Comparison of ENCODE assay signal across 23 cellular contexts in the genomic region with DNA sequence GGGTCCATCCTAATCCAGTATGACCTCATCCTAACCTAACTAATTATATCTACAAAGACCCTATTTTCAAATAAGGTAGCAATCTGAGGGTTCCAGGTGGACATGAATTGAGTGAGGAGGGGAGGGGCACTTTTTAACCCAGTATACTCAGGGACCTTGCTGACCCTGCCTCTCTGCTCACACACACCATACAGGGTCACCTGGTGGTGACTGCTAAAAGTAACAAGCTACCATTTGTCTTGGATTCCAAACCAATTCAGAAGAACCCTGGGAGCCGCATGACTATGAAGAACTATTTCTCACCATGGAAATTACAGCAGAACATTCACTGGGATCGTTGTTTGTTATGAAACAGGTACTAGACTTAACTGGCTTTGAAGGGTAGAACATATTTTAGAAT.
"Had no signal": no experiment of that assay in that cellular context is flagged by ENCODE, and none has a peak within 500 bp of the region (broad histone marks: within the 10 kb centered on the region; RNA-seq: fewer than 3 reads in every experiment).

No MANE protein-coding gene starts in this region.

- H3K9me3 Mint-ChIP-seq: natural killer cell treated with Interleukin-12 subunit alpha and Interleukin-12 subunit beta and Interleukin-15 and Interleukin-18, amount 100 ng/mL, for 72 hours; stimulated activated naive B cell treated with anti-CD40 and anti-IgM and Interleukin-4, amounts not matched to agents 10 μg/mL and 1 μg/mL and 100 μg/mL, for 72 hours had no signal

- H3K9me3 ChIP-seq: left ventricle myocardium inferior, mucosa of descending colon, ovary, right atrium auricular region, right lobe of liver, stomach, testis, thyroid gland, transverse colon, upper lobe of right lung had no signal

- H3K4me3 Mint-ChIP-seq: naive thymus-derived CD4-positive, alpha-beta T cell; natural killer cell treated with Interleukin-12 subunit alpha and Interleukin-12 subunit beta and Interleukin-15 and Interleukin-18, amount 100 ng/mL, for 72 hours; stimulated activated naive B cell treated with anti-CD40 and anti-IgM and Interleukin-4, amounts not matched to agents 10 μg/mL and 1 μg/mL and 100 μg/mL, for 72 hours had no signal

- FAIRE-seq: urothelium cell line had no signal

- ATAC-seq: mucosa of descending colon; naive thymus-derived CD4-positive, alpha-beta T cell; natural killer cell treated with Interleukin-12 subunit alpha and Interleukin-12 subunit beta and Interleukin-15 and Interleukin-18, amount 100 ng/mL, for 72 hours; right lobe of liver; stimulated activated naive B cell treated with anti-CD40 and anti-IgM and Interleukin-4, amounts not matched to agents 10 μg/mL and 1 μg/mL and 100 μg/mL, for 72 hours; stimulated activated naive CD8-positive, alpha-beta T cell treated with anti-CD3 and anti-CD28 coated beads, Interleukin-15, Interleukin-2, amounts not matched to agents 100 U/mL and 50 U/mL, for 24 hours; upper lobe of right lung had no signal

- H3K4me1 ChIP-seq: left ventricle myocardium inferior, right atrium auricular region, thyroid gland, transverse colon, upper lobe of right lung had no signal

- H3K36me3 ChIP-seq: left ventricle myocardium inferior, ovary, right atrium auricular region, right lobe of liver, stomach, thyroid gland, transverse colon, upper lobe of right lung had no signal

- H3K27me3 Mint-ChIP-seq: progenitor cell of endocrine pancreas had no signal

- H3K4me2 ChIP-seq: hepatocyte, smooth muscle cell had no signal

- H3K36me3 Mint-ChIP-seq: naive thymus-derived CD4-positive, alpha-beta T cell; natural killer cell treated with Interleukin-12 subunit alpha and Interleukin-12 subunit beta and Interleukin-15 and Interleukin-18, amount 100 ng/mL, for 72 hours; stimulated activated naive B cell treated with anti-CD40 and anti-IgM and Interleukin-4, amounts not matched to agents 10 μg/mL and 1 μg/mL and 100 μg/mL, for 72 hours had no signal

- H3K79me2 ChIP-seq: hepatocyte had no signal

- H3K27ac ChIP-seq: hepatocyte, left ventricle myocardium inferior, ovary, right atrium auricular region, right lobe of liver, stomach, testis, thyroid gland, transverse colon, upper lobe of right lung had no signal

- H3K4me1 Mint-ChIP-seq: naive thymus-derived CD4-positive, alpha-beta T cell; stimulated activated naive B cell treated with anti-CD40 and anti-IgM and Interleukin-4, amounts not matched to agents 10 μg/mL and 1 μg/mL and 100 μg/mL, for 72 hours had no signal

- H3K4me3 ChIP-seq: hepatocyte, left ventricle myocardium inferior, lung, mucosa of descending colon, ovary, right atrium auricular region, right lobe of liver, smooth muscle cell, stomach, testis, thyroid gland, transverse colon, upper lobe of right lung had no signal

- DNase-seq: islet precursor cell; left ventricle myocardium inferior; midbrain; mucosa of descending colon; naive thymus-derived CD4-positive, alpha-beta T cell; ovary; right lobe of liver; stimulated activated CD4-positive, alpha-beta T cell treated with anti-CD3 and anti-CD28 coated beads, Interleukin-1b, Interleukin-23, amount 100 ng/mL, for 48 hours; stimulated activated CD4-positive, alpha-beta T cell treated with anti-CD3 and anti-CD28 coated beads, Interleukin-2, amount 100 ng/mL, for 48 hours; stimulated activated naive B cell treated with anti-CD40 and anti-IgM and Interleukin-4, amounts not matched to agents 10 μg/mL and 1 μg/mL and 100 μg/mL, for 72 hours; stimulated activated naive CD8-positive, alpha-beta T cell treated with anti-CD3 and anti-CD28 coated beads, Interleukin-15, Interleukin-2, amounts not matched to agents 100 U/mL and 50 U/mL, for 24 hours; stomach; testis; thyroid gland; transverse colon; upper lobe of right lung had no signal

- H2AFZ ChIP-seq: hepatocyte had no signal

- H3K27ac Mint-ChIP-seq: naive thymus-derived CD4-positive, alpha-beta T cell; natural killer cell treated with Interleukin-12 subunit alpha and Interleukin-12 subunit beta and Interleukin-15 and Interleukin-18, amount 100 ng/mL, for 72 hours; progenitor cell of endocrine pancreas; stimulated activated naive B cell treated with anti-CD40 and anti-IgM and Interleukin-4, amounts not matched to agents 10 μg/mL and 1 μg/mL and 100 μg/mL, for 72 hours had no signal

- H3K27me3 ChIP-seq: hepatocyte, ovary, right atrium auricular region, right lobe of liver, stomach, testis, thyroid gland, transverse colon, upper lobe of right lung had no signal
